ENCODE assay signal across 13 cellular contexts in the genomic region with DNA sequence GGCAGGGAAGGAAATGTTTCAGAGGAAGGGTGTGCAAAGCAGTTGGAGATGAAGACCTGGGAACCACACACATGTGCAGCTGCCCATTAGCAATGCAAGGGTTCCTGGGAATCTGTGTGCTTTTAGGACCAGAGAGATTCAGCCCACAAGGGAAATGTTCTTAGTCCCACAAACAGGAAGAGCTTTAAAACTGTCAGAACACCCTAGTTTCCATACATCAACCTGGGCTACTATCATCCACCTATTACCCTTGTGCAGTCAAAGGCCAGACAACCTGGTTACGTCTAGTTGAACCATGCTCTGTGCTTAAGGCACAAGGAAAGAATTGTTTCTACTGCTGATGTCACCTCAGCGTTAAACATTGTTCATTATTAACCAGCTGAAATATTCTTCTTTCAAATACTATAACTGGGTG. TPM values are rescaled to one million over a fixed set of nuclear protein-coding genes. Genes with fewer than 3 reads are reported as not detected.
DNase-seq lines count a peak whose midpoint lies in the region; ATAC-seq, FAIRE-seq and TF ChIP-seq lines count a peak whose summit lies in the region.
"Had no signal": no experiment of that assay in that cellular context is flagged by ENCODE, and none has a peak within 500 bp of the region (broad histone marks: within the 10 kb centered on the region; RNA-seq: fewer than 3 reads in every experiment).

No MANE protein-coding gene starts in this region.

- peaks cover 30% of the 10 kb centered on the region for H3K36me3 Mint-ChIP-seq in type B pancreatic cell

- no peak for TF ChIP-seq POLR2A in endothelial cell of umbilical vein (IDR thresholded peaks at IDR 0.05; ENCODE audit: low read depth, low read length)

- no peaks in the 10 kb centered on the region for H3K9me3 ChIP-seq in endothelial cell of umbilical vein (replicated peaks; ENCODE audit: control insufficient read depth, insufficient read depth, low read length)
- no peaks in the 10 kb centered on the region for H3K9me3 ChIP-seq in PC-9 (ENCODE audit: insufficient read depth, low read depth)
- H3K9me3 ChIP-seq: upper lobe of left lung had no signal

- H3K4me1 ChIP-seq in endothelial cell of umbilical vein (ENCODE audit: control insufficient read depth, extremely low read depth, insufficient read depth, low read length): peaks cover 41% of the 10 kb centered on the region
- peaks cover 37% of the 10 kb centered on the region for H3K4me1 ChIP-seq in PC-9 (replicated peaks; ENCODE audit: insufficient read depth)

- H3K4me3 Mint-ChIP-seq in type B pancreatic cell: peak overlapping the region; percentile 58
- H3K4me3 Mint-ChIP-seq: activated T-helper 1 cell treated with anti-CD3 and anti-CD28 coated beads, Interleukin-12 subunit alpha, Interleukin-12 subunit beta, Interleukin-2, Interleukin-4 antibody, amounts not matched to agents 30 ng/mL and 10 ng/mL and 1 ng/mL, durations not matched to agents 14 hours and 24 hours and 36 hours had no signal

- no peak for FAIRE-seq in endothelial cell of umbilical vein (lab: Jason Lieb, UNC)

- H2AFZ ChIP-seq in endothelial cell of umbilical vein (ENCODE audit: low read depth, low read length): no peak overlapping the region
- H2AFZ ChIP-seq in PC-9: no peak overlapping the region

- CTCF ChIA-PET in endothelial cell of umbilical vein (lab: Charles Lee) (interaction anchor here (0.6 to 1.7 kb wide), 6 partner anchors 27 to 259 kb away, joined by 3 to 6 read pairs (median 3); no protein-coding TSS in a partner anchor), PC-9 (lab: Charles Lee) (no interaction called here)

- H3K9me2 ChIP-seq in PC-9 (ENCODE audit: insufficient read depth): no peaks in the 10 kb centered on the region

- H3K79me2 ChIP-seq in endothelial cell of umbilical vein (ENCODE audit: control insufficient read depth, insufficient read depth, low read length): peaks cover 60% of the 10 kb centered on the region
- H3K79me2 ChIP-seq in PC-9 (ENCODE audit: low read depth): peaks cover 85% of the 10 kb centered on the region

- H3K4me3 ChIP-seq in endothelial cell of umbilical vein (replicated peaks in 1 of 3; ENCODE audit: insufficient read depth in 1 of 3, low read depth in 1 of 3, low read length in 3 of 3) (no peak overlapping the region), PC-9 (no peak overlapping the region)
- H3K4me3 ChIP-seq: upper lobe of left lung had no signal

- peaks cover 7% of the 10 kb centered on the region for H3K9me3 Mint-ChIP-seq in type B pancreatic cell
- H3K9me3 Mint-ChIP-seq: activated T-helper 1 cell treated with anti-CD3 and anti-CD28 coated beads, Interleukin-12 subunit alpha, Interleukin-12 subunit beta, Interleukin-2, Interleukin-4 antibody, amounts not matched to agents 30 ng/mL and 10 ng/mL and 1 ng/mL, durations not matched to agents 14 hours and 24 hours and 36 hours had no signal

- H3K27ac Mint-ChIP-seq in type B pancreatic cell: peak overlapping the region; percentile 14
- H3K27ac Mint-ChIP-seq: activated T-helper 1 cell treated with anti-CD3 and anti-CD28 coated beads, Interleukin-12 subunit alpha, Interleukin-12 subunit beta, Interleukin-2, Interleukin-4 antibody, amounts not matched to agents 30 ng/mL and 10 ng/mL and 1 ng/mL, durations not matched to agents 14 hours and 24 hours and 36 hours had no signal

- POLR2A ChIA-PET in endothelial cell of umbilical vein (lab: Charles Lee): no interaction called here
- POLR2A ChIA-PET in PC-9 (lab: Charles Lee; ENCODE audit: unreplicated experiment): no interaction called here

- no peaks in the 10 kb centered on the region for H3K27me3 Mint-ChIP-seq in type B pancreatic cell

- TF ChIP-seq CTCF in endothelial cell of umbilical vein (IDR thresholded peaks at IDR 0.05; ENCODE audit: extremely low read depth in 1 of 2, insufficient read depth in 1 of 2, low read depth in 1 of 2, low read length in 2 of 2): no peak
- TF ChIP-seq CTCF in type B pancreatic cell (conservative IDR thresholded peaks at IDR 0.05): no peak
- no peak for TF ChIP-seq CTCF in PC-9 (conservative IDR thresholded peaks at IDR 0.05)

- intact Hi-C loops in endothelial cell of umbilical vein (cut with micrococcal nuclease): no loop called here
- intact Hi-C loops in PC-9 (cut with micrococcal nuclease; ENCODE audit: unreplicated experiment): loop anchor here (10.0 kb wide), 1 partner anchor 344 kb away; the partner anchor contains the start of gene ARSB

- dilution Hi-C loops in endothelial cell of umbilical vein (cut with MboI; ENCODE audit: extremely low pct_ligation_motif_present, low sequenced_read_pairs): no loop called here

- H3K9ac ChIP-seq in endothelial cell of umbilical vein (replicated peaks; ENCODE audit: extremely low read depth, insufficient read depth, low read length): no peak overlapping the region

- H3K4me1 Mint-ChIP-seq in type B pancreatic cell (ENCODE audit: unreplicated experiment): peaks cover 58% of the 10 kb centered on the region

- peak; percentile 10 for DNase-seq in DMS53 (lab: John Stamatoyannopoulos, UW)
- no peak for DNase-seq in DMS53 treated with DMSO at 0.1 percent for 48 hours (lab: John Stamatoyannopoulos, UW; ENCODE audit: unreplicated experiment)
- peak; percentile 37 for DNase-seq in endothelial cell of umbilical vein (ENCODE audit: low read depth, low spot score)
- no peak for DNase-seq in type B pancreatic cell (ENCODE audit: extremely low spot score, unreplicated experiment)
- no peak for DNase-seq in amygdala (lab: John Stamatoyannopoulos, UW)
- no peak for DNase-seq in PC-9
- no peak for DNase-seq in activated naive CD4-positive, alpha-beta T cell treated with anti-CD3 and anti-CD28 coated beads, Interleukin-2, amount 50 U/mL, for 16 hours
- DNase-seq: central memory CD4-positive, alpha-beta T cell; left ventricle myocardium superior; upper lobe of left lung had no signal

- H3K36me3 ChIP-seq in endothelial cell of umbilical vein (ENCODE audit: control insufficient read depth in 2 of 2, extremely low read depth in 1 of 2, insufficient read depth in 2 of 2, low read length in 2 of 2) (peaks cover 0 to 5% of the 10 kb centered on the region in 2 experiments), PC-9 (ENCODE audit: low read depth) (peaks cover 11% of the 10 kb centered on the region)
- H3K36me3 ChIP-seq: upper lobe of left lung had no signal

- H3K4me2 ChIP-seq in endothelial cell of umbilical vein (ENCODE audit: insufficient read depth, low read length): no peak overlapping the region
- H3K4me2 ChIP-seq in PC-9: no peak overlapping the region

- peaks cover 3% of the 10 kb centered on the region; the same call in 1 of the 2 replicates for H3F3A ChIP-seq in PC-9 (ENCODE audit: insufficient read depth, low read depth)

- H3K27me3 ChIP-seq in endothelial cell of umbilical vein (ENCODE audit: control insufficient read depth in 2 of 2, insufficient read depth in 2 of 2, low read length in 2 of 2) (no peaks in the 10 kb centered on the region), PC-9 (ENCODE audit: insufficient read depth, low read depth) (no peaks in the 10 kb centered on the region)
- H3K27me3 ChIP-seq: upper lobe of left lung had no signal

- H3K27ac ChIP-seq in endothelial cell of umbilical vein (ENCODE audit: insufficient read depth, low read depth, low read length): no peak overlapping the region
- no peak overlapping the region for H3K27ac ChIP-seq in PC-9
- H3K27ac ChIP-seq: 22Rv1, upper lobe of left lung had no signal

- H4K20me1 ChIP-seq in endothelial cell of umbilical vein (replicated peaks; ENCODE audit: control insufficient read depth, extremely low read depth, insufficient read depth, low read length): no peaks in the 10 kb centered on the region
- no peaks in the 10 kb centered on the region for H4K20me1 ChIP-seq in PC-9 (ENCODE audit: insufficient read depth)

- H3K9me1 ChIP-seq in endothelial cell of umbilical vein (replicated peaks; ENCODE audit: control insufficient read depth, extremely low read depth, insufficient read depth, low read length): no peaks in the 10 kb centered on the region

- peak; percentile 21 for ATAC-seq in HG03442 (IDR thresholded peaks at IDR 0.05; ENCODE audit: unreplicated experiment)
- ATAC-seq: left ventricle myocardium superior had no signal

- BruUV-seq in endothelial cell of umbilical vein (replicated peaks; lab: Mats Ljungman, UMichigan) (no TSS peak), PC-9 (replicated peaks; lab: Mats Ljungman, UMichigan) (no TSS peak)

TF ChIP-seq in endothelial cell of umbilical vein, 7 proteins besides CTCF, POLR2A, EP300 and RAD21:
- TF ChIP-seq JUN (IDR thresholded peaks at IDR 0.05; ENCODE audit: borderline replicate concordance, insufficient read depth, insufficient read length, low read depth) (no peak), MYC (IDR thresholded peaks at IDR 0.05; ENCODE audit: low read depth, low read length) (no peak), FOS (IDR thresholded peaks at IDR 0.05; ENCODE audit: borderline replicate concordance, insufficient read depth, low read length) (no peak), GATA2 (IDR thresholded peaks at IDR 0.05; ENCODE audit: insufficient read depth, insufficient read length, low read depth, low read length) (no peak), POLR2AphosphoS5 (IDR thresholded peaks at IDR 0.05; ENCODE audit: insufficient read depth, low read depth, low read length) (no peak), EZH2 (IDR thresholded peaks at IDR 0.05; ENCODE audit: borderline replicate concordance, low read depth, low read length, severe bottlenecking) (no peak)
- TF ChIP-seq, protein P1, sequence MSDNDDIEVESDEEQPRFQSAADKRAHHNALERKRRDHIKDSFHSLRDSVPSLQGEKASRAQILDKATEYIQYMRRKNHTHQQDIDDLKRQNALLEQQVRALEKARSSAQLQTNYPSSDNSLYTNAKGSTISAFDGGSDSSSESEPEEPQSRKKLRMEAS (IDR thresholded peaks at IDR 0.05; ENCODE audit: insufficient read depth, insufficient read length): no peak

RNA-seq across cellular contexts. Expression of gene LHFPL2, which starts 7.5 kb away (rescaled TPM):
- total RNA-seq in endothelial cell of umbilical vein (26.8 and 36.3 TPM in 2 replicates), type B pancreatic cell (ENCODE audit: low replicate concordance) (17.9 and 35.3 TPM in 2 replicates), PC-9 (2021) (10.1 and 14.0 TPM in 2 replicates)
- 9.3 and 9.6 TPM in 2 replicates for polyA plus RNA-seq in endothelial cell of umbilical vein
- 8.1 and 9.5 TPM in 2 replicates for polyA plus RNA-seq in endothelial cell of umbilical vein (2011; cell fraction: cytosol; rRNA removed)
- 19.9 and 20.5 TPM in 2 replicates for polyA plus RNA-seq in endothelial cell of umbilical vein (2011; cell fraction: nucleus; rRNA removed)
- 34.9 and 35.2 TPM in 2 replicates for polyA plus RNA-seq in endothelial cell of umbilical vein (2012)
- 29.7 and 34.7 TPM in 2 replicates for polyA minus RNA-seq in endothelial cell of umbilical vein
- 2.4 TPM for polyA minus RNA-seq in endothelial cell of umbilical vein (2011; cell fraction: cytosol; rRNA and poly(A)+ RNA removed)
- polyA minus RNA-seq in endothelial cell of umbilical vein (2011; cell fraction: nucleus; rRNA and poly(A)+ RNA removed): 46.8 and 57.6 TPM in 2 replicates

Comparison
In these comparisons a context has a peak if more than half of its experiments do, and no peak if none do; other contexts are left out.
1. DNase-seq: peak in DMS53 (single experiment) and endothelial cell of umbilical vein (single experiment); none in DMS53 treated with DMSO at 0.1 percent for 48 hours (single experiment), type B pancreatic cell (single experiment), amygdala (0 of 56), PC-9 (0 of 2) and activated naive CD4-positive, alpha-beta T cell treated with anti-CD3 and anti-CD28 coated beads, Interleukin-2, amount 50 U/mL, for 16 hours (single experiment).